In the genomic region with DNA sequence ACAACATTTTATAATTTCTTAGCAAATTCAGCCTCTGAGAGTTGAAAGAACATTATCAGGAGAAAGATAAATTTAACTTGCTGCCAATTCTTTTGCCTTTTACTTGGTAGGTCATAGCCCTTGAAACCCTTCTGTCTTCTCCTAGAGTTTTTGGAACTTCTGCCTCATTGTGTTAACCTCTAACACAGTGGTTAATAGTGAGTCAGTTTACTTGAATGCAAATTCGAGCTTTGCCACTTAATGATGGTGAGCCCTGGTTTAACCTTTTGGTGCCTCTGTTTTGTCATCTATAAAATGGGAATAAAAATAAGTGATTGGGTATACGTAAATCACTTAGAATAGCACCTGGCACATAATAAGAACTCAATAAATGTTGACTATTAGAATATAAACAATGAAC, we compare ENCODE assay signal across 1 cellular context.
TF ChIP-seq lines count a peak whose summit lies in the region.

No MANE protein-coding gene starts in this region.

TF ChIP-seq in GM12878, 131 proteins besides CTCF, POLR2A, EP300 and RAD21:
- TF ChIP-seq FOXK2 (IDR thresholded peaks at IDR 0.05), result no peak
- no peak for TF ChIP-seq CBFB (IDR thresholded peaks at IDR 0.05; ENCODE audit: low read depth)
- no peak for TF ChIP-seq NRF1 (conservative IDR thresholded peaks at IDR 0.05; ENCODE audit: low read depth, low read length)
- TF ChIP-seq NFIC (IDR thresholded peaks at IDR 0.05; ENCODE audit: low read depth, low read length), result no peak
- TF ChIP-seq, protein P1, sequence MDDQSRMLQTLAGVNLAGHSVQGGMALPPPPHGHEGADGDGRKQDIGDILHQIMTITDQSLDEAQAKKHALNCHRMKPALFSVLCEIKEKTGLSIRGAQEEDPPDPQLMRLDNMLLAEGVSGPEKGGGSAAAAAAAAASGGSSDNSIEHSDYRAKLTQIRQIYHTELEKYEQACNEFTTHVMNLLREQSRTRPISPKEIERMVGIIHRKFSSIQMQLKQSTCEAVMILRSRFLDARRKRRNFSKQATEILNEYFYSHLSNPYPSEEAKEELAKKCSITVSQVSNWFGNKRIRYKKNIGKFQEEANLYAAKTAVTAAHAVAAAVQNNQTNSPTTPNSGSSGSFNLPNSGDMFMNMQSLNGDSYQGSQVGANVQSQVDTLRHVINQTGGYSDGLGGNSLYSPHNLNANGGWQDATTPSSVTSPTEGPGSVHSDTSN (IDR thresholded peaks at IDR 0.05; ENCODE audit: insufficient replicate concordance, low read depth, low read length), result no peak
- TF ChIP-seq SIX5 (IDR thresholded peaks at IDR 0.05; ENCODE audit: low read depth, low read length, severe bottlenecking), result no peak
- TF ChIP-seq, protein P2, sequence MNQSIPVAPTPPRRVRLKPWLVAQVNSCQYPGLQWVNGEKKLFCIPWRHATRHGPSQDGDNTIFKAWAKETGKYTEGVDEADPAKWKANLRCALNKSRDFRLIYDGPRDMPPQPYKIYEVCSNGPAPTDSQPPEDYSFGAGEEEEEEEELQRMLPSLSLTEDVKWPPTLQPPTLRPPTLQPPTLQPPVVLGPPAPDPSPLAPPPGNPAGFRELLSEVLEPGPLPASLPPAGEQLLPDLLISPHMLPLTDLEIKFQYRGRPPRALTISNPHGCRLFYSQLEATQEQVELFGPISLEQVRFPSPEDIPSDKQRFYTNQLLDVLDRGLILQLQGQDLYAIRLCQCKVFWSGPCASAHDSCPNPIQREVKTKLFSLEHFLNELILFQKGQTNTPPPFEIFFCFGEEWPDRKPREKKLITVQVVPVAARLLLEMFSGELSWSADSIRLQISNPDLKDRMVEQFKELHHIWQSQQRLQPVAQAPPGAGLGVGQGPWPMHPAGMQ (IDR thresholded peaks at IDR 0.05; ENCODE audit: borderline replicate concordance), result no peak
- TF ChIP-seq, protein P3, sequence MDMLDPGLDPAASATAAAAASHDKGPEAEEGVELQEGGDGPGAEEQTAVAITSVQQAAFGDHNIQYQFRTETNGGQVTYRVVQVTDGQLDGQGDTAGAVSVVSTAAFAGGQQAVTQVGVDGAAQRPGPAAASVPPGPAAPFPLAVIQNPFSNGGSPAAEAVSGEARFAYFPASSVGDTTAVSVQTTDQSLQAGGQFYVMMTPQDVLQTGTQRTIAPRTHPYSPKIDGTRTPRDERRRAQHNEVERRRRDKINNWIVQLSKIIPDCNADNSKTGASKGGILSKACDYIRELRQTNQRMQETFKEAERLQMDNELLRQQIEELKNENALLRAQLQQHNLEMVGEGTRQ (IDR thresholded peaks at IDR 0.05; ENCODE audit: borderline replicate concordance, low read depth, low read length), result no peak
- TF ChIP-seq MTA2 (IDR thresholded peaks at IDR 0.05; ENCODE audit: low read depth), result no peak
- TF ChIP-seq, protein P4, sequence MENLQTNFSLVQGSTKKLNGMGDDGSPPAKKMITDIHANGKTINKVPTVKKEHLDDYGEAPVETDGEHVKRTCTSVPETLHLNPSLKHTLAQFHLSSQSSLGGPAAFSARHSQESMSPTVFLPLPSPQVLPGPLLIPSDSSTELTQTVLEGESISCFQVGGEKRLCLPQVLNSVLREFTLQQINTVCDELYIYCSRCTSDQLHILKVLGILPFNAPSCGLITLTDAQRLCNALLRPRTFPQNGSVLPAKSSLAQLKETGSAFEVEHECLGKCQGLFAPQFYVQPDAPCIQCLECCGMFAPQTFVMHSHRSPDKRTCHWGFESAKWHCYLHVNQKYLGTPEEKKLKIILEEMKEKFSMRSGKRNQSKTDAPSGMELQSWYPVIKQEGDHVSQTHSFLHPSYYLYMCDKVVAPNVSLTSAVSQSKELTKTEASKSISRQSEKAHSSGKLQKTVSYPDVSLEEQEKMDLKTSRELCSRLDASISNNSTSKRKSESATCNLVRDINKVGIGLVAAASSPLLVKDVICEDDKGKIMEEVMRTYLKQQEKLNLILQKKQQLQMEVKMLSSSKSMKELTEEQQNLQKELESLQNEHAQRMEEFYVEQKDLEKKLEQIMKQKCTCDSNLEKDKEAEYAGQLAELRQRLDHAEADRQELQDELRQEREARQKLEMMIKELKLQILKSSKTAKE (IDR thresholded peaks at IDR 0.05; ENCODE audit: low read depth, poor library complexity, severe bottlenecking), result no peak
- TF ChIP-seq SPI1 (IDR thresholded peaks at IDR 0.05; ENCODE audit: borderline replicate concordance, insufficient read depth, low read depth, low read length), result no peak
- TF ChIP-seq, protein P5, sequence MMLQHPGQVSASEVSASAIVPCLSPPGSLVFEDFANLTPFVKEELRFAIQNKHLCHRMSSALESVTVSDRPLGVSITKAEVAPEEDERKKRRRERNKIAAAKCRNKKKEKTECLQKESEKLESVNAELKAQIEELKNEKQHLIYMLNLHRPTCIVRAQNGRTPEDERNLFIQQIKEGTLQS (IDR thresholded peaks at IDR 0.05; ENCODE audit: borderline replicate concordance, extremely low read depth, low read depth, low read length), result no peak
- TF ChIP-seq, protein P6, sequence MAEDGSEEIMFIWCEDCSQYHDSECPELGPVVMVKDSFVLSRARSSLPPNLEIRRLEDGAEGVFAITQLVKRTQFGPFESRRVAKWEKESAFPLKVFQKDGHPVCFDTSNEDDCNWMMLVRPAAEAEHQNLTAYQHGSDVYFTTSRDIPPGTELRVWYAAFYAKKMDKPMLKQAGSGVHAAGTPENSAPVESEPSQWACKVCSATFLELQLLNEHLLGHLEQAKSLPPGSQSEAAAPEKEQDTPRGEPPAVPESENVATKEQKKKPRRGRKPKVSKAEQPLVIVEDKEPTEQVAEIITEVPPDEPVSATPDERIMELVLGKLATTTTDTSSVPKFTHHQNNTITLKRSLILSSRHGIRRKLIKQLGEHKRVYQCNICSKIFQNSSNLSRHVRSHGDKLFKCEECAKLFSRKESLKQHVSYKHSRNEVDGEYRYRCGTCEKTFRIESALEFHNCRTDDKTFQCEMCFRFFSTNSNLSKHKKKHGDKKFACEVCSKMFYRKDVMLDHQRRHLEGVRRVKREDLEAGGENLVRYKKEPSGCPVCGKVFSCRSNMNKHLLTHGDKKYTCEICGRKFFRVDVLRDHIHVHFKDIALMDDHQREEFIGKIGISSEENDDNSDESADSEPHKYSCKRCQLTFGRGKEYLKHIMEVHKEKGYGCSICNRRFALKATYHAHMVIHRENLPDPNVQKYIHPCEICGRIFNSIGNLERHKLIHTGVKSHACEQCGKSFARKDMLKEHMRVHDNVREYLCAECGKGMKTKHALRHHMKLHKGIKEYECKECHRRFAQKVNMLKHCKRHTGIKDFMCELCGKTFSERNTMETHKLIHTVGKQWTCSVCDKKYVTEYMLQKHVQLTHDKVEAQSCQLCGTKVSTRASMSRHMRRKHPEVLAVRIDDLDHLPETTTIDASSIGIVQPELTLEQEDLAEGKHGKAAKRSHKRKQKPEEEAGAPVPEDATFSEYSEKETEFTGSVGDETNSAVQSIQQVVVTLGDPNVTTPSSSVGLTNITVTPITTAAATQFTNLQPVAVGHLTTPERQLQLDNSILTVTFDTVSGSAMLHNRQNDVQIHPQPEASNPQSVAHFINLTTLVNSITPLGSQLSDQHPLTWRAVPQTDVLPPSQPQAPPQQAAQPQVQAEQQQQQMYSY (CRISPR knock-in tag; IDR thresholded peaks at IDR 0.05), result no peak
- no peak for TF ChIP-seq SREBF2 (IDR thresholded peaks at IDR 0.05; ENCODE audit: low read length)
